In the genomic region with DNA sequence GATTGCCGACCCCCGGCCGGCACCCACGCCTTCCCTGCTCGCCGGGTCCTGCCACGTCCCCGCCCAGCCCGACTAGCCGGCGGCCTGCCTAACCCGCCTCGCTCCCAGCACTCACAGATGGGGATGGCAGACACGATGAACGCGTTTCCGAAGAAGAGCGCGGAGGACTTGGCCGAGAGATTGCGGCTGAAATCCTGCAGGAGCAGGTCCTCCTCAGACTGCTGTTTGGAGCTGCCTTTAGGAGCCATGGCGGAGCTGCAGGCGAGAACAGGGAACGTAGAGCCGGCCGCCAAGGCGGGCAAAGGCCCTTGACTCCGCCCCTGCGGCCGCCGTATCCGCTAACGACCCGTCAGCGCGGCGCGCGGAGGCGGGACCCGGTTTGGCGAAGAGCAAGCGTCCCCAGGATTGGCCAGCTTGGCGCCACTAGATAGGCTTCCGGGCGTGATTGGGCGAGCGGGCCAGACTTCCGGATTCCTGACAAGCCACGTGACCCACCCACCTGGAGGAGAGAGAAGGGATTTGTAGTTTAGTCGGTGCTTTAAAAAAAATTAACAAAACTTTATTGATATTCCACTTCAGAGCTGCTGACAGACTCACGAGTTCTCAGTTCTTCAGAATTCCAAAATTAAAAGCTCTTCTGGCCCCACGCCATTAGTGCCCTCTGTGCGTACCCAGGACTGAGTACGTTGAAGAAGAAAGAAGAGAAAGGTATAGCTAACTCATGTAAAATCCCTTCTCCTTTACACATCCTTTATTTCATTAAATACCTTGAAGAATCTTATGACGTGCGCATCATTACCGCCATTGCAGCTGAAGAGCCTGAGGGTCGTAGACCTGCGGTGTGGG, we compare ENCODE assay signal across 8 cellular contexts. TPM values are rescaled to one million over a fixed set of nuclear protein-coding genes. Genes with fewer than 3 reads are reported as not detected.
A peak's percentile ranks its signal among the peaks of the same experiment; 100 is the strongest.
DNase-seq lines count a peak whose midpoint lies in the region; ATAC-seq and TF ChIP-seq lines count a peak whose summit lies in the region.

A gene (minus strand): TSS at position 276 of the 846 bp plus-strand sequence. CDS start 28 bp downstream, at position 248.

- no peaks in the 10 kb centered on the region for H3K27me3 ChIP-seq in RWPE2 (ENCODE audit: insufficient read depth, poor library complexity, severe bottlenecking)
- H3K27me3 ChIP-seq in fibroblast of lung (ENCODE audit: control insufficient read depth, insufficient read depth, low read length): no peaks in the 10 kb centered on the region
- H3K27me3 ChIP-seq in naive thymus-derived CD4-positive, alpha-beta T cell (ENCODE audit: control insufficient read depth in 2 of 2, insufficient read depth in 2 of 2, low read length in 2 of 2): no peaks in the 10 kb centered on the region

- H3K27me3 Mint-ChIP-seq in activated T-helper 2 cell treated with anti-CD3 and anti-CD28 coated beads, Interferon-gamma antibody, Interleukin-2, Interleukin-4, amounts not matched to agents 10 μg/mL and 5 μg/mL and 100 μg/mL, durations not matched to agents 14 hours and 24 hours and 36 hours (ENCODE audit: low read depth): no peaks in the 10 kb centered on the region
- H3K27me3 Mint-ChIP-seq in naive thymus-derived CD4-positive, alpha-beta T cell: no peaks in the 10 kb centered on the region
- H3K27me3 Mint-ChIP-seq in stimulated activated naive B cell treated with anti-CD40 and anti-IgM and Interleukin-4, amounts not matched to agents 10 μg/mL and 1 μg/mL and 100 μg/mL, for 72 hours: no peaks in the 10 kb centered on the region

- H3K36me3 ChIP-seq in RWPE2 (ENCODE audit: low read depth): peaks cover 39% of the 10 kb centered on the region
- peaks cover 2% of the 10 kb centered on the region for H3K36me3 ChIP-seq in fibroblast of lung (ENCODE audit: control insufficient read depth, insufficient read depth, low read length)
- peaks cover 0 to 27% (median 5%) of the 10 kb centered on the region in 3 experiments for H3K36me3 ChIP-seq in naive thymus-derived CD4-positive, alpha-beta T cell (ENCODE audit: control insufficient read depth in 2 of 3, insufficient read depth in 3 of 3, low read length in 3 of 3)

- H3K9me3 ChIP-seq in RWPE2 (ENCODE audit: severe bottlenecking) (no peaks in the 10 kb centered on the region), fibroblast of lung (ENCODE audit: control insufficient read depth, insufficient read depth, low read depth, low read length) (no peaks in the 10 kb centered on the region)
- H3K9me3 ChIP-seq in naive thymus-derived CD4-positive, alpha-beta T cell (ENCODE audit: control insufficient read depth in 2 of 3, low read length in 3 of 3): no peaks in the 10 kb centered on the region

- TF ChIP-seq CTCF in RWPE2 (IDR thresholded peaks at IDR 0.05; ENCODE audit: poor library complexity, severe bottlenecking): no peak
- no peak for TF ChIP-seq CTCF in fibroblast of lung (conservative IDR thresholded peaks at IDR 0.05 in 1 of 2, IDR thresholded peaks at IDR 0.05 in 1 of 2; ENCODE audit: low read depth in 1 of 2, low read length in 2 of 2)

- H3K36me3 Mint-ChIP-seq in activated T-helper 2 cell treated with anti-CD3 and anti-CD28 coated beads, Interferon-gamma antibody, Interleukin-2, Interleukin-4, amounts not matched to agents 10 μg/mL and 5 μg/mL and 100 μg/mL, durations not matched to agents 14 hours and 24 hours and 36 hours (ENCODE audit: low read depth): peaks cover 41% of the 10 kb centered on the region
- peaks cover 12 to 25% (median 18%) of the 10 kb centered on the region in 5 donors for H3K36me3 Mint-ChIP-seq in naive thymus-derived CD4-positive, alpha-beta T cell
- H3K36me3 Mint-ChIP-seq in stimulated activated naive B cell treated with anti-CD40 and anti-IgM and Interleukin-4, amounts not matched to agents 10 μg/mL and 1 μg/mL and 100 μg/mL, for 72 hours: peaks cover 25 to 27% of the 10 kb centered on the region in 2 donors

- intact Hi-C loops in activated T-helper 2 cell treated with anti-CD3 and anti-CD28 coated beads, Interferon-gamma antibody, Interleukin-2, Interleukin-4, amounts not matched to agents 10 μg/mL and 5 μg/mL and 100 μg/mL, durations not matched to agents 14 hours and 24 hours and 36 hours (cut with micrococcal nuclease): loop anchor here (1.0 to 2.0 kb wide), 9 partner anchors 52 to 620 kb away; a partner anchor contains a TSS
- intact Hi-C loops in naive thymus-derived CD4-positive, alpha-beta T cell (cut with micrococcal nuclease): loop anchor here (1.0 to 10.0 kb wide), 19 partner anchors 30 to 701 kb away; a partner anchor contains a TSS

- peak within 1 kb of the TSS; percentile 95 for H3K4me2 ChIP-seq in fibroblast of lung (ENCODE audit: extremely low read depth, insufficient read depth, low read length)

- H3K4me3 ChIP-seq in RWPE2 (ENCODE audit: severe bottlenecking) (peak within 1 kb of the TSS; percentile 63), fibroblast of lung (replicated peaks in 1 of 4; ENCODE audit: control extremely low read depth in 1 of 4, insufficient read depth in 1 of 4, low read depth in 3 of 4, low read length in 4 of 4) (peak within 1 kb of the TSS; percentile 81 to 98 (median 84))
- H3K4me3 ChIP-seq in naive thymus-derived CD4-positive, alpha-beta T cell (ENCODE audit: low read length): peak within 1 kb of the TSS; percentile 95

- peaks cover 48% of the 10 kb centered on the region for H3K79me2 ChIP-seq in fibroblast of lung (ENCODE audit: control insufficient read depth, insufficient read depth, low read length)

- H3K9ac ChIP-seq in fibroblast of lung (ENCODE audit: insufficient read depth, low read length): peak within 1 kb of the TSS; percentile 92

- H3K4me3 Mint-ChIP-seq in activated T-helper 2 cell treated with anti-CD3 and anti-CD28 coated beads, Interferon-gamma antibody, Interleukin-2, Interleukin-4, amounts not matched to agents 10 μg/mL and 5 μg/mL and 100 μg/mL, durations not matched to agents 14 hours and 24 hours and 36 hours (ENCODE audit: low read depth): peak within 1 kb of the TSS; percentile 96
- peak within 1 kb of the TSS; percentile 88 to 98 (median 97) for H3K4me3 Mint-ChIP-seq in naive thymus-derived CD4-positive, alpha-beta T cell
- peak within 1 kb of the TSS; percentile 94 to 99 for H3K4me3 Mint-ChIP-seq in stimulated activated naive B cell treated with anti-CD40 and anti-IgM and Interleukin-4, amounts not matched to agents 10 μg/mL and 1 μg/mL and 100 μg/mL, for 72 hours

- CTCF ChIA-PET in naive thymus-derived CD4-positive, alpha-beta T cell (lab: Charles Lee): interaction anchor here (1.2 to 2.3 kb wide), 8 partner anchors 11 to 582 kb away, joined by 3 to 7 read pairs (median 4); no protein-coding TSS in a partner anchor

- peak within 1 kb of the TSS; percentile 92 for H3K27ac Mint-ChIP-seq in activated T-helper 2 cell treated with anti-CD3 and anti-CD28 coated beads, Interferon-gamma antibody, Interleukin-2, Interleukin-4, amounts not matched to agents 10 μg/mL and 5 μg/mL and 100 μg/mL, durations not matched to agents 14 hours and 24 hours and 36 hours
- H3K27ac Mint-ChIP-seq in naive thymus-derived CD4-positive, alpha-beta T cell: peak within 1 kb of the TSS; percentile 89 to 96 (median 92)
- peak within 1 kb of the TSS; percentile 95 for H3K27ac Mint-ChIP-seq in stimulated activated naive B cell treated with anti-CD40 and anti-IgM and Interleukin-4, amounts not matched to agents 10 μg/mL and 1 μg/mL and 100 μg/mL, for 72 hours

- peaks cover 47% of the 10 kb centered on the region for H3K4me1 Mint-ChIP-seq in activated T-helper 2 cell treated with anti-CD3 and anti-CD28 coated beads, Interferon-gamma antibody, Interleukin-2, Interleukin-4, amounts not matched to agents 10 μg/mL and 5 μg/mL and 100 μg/mL, durations not matched to agents 14 hours and 24 hours and 36 hours (ENCODE audit: low read depth)
- H3K4me1 Mint-ChIP-seq in naive thymus-derived CD4-positive, alpha-beta T cell: peaks cover 29 to 57% (median 50%) of the 10 kb centered on the region in 7 donors
- peaks cover 15 to 28% of the 10 kb centered on the region in 2 donors for H3K4me1 Mint-ChIP-seq in stimulated activated naive B cell treated with anti-CD40 and anti-IgM and Interleukin-4, amounts not matched to agents 10 μg/mL and 1 μg/mL and 100 μg/mL, for 72 hours

- POLR2A ChIA-PET in naive thymus-derived CD4-positive, alpha-beta T cell (lab: Charles Lee): interaction anchor here (0.6 to 3.2 kb wide), 29 partner anchors 9 to 620 kb away, joined by 3 to 46 read pairs (median 4); a partner anchor contains a TSS

- DNase-seq in EH (ENCODE audit: low read depth) (peak; percentile 99), H4 (ENCODE audit: low spot score) (peak; percentile 99), LoVo (ENCODE audit: low spot score) (peak; percentile 99), RWPE2 (ENCODE audit: low spot score) (peak; percentile 99), fibroblast of lung (ENCODE audit: low read depth in 2 of 2) (peak; percentile 100)
- DNase-seq in activated T-helper 2 cell treated with anti-CD3 and anti-CD28 coated beads, Interferon-gamma antibody, Interleukin-2, Interleukin-4, amounts not matched to agents 10 μg/mL and 5 μg/mL and 100 μg/mL, durations not matched to agents 14 hours and 24 hours and 36 hours (ENCODE audit: low spot score): peak; percentile 98
- DNase-seq in naive thymus-derived CD4-positive, alpha-beta T cell: peak; percentile 95 to 99 (median 98)
- DNase-seq in stimulated activated naive B cell treated with anti-CD40 and anti-IgM and Interleukin-4, amounts not matched to agents 10 μg/mL and 1 μg/mL and 100 μg/mL, for 72 hours: peak; percentile 99

- peak within 1 kb of the TSS; percentile 76 for H2AFZ ChIP-seq in fibroblast of lung (ENCODE audit: low read length)

- no peaks in the 10 kb centered on the region for H4K20me1 ChIP-seq in fibroblast of lung (ENCODE audit: control insufficient read depth, extremely low read depth, insufficient read depth, low read length)

- H3K27ac ChIP-seq in RWPE2 (ENCODE audit: poor library complexity, severe bottlenecking) (peak within 1 kb of the TSS; percentile 93), fibroblast of lung (ENCODE audit: insufficient read depth, low read length) (peak within 1 kb of the TSS; percentile 88)
- H3K27ac ChIP-seq in naive thymus-derived CD4-positive, alpha-beta T cell (ENCODE audit: low read depth, low read length): peak within 1 kb of the TSS; percentile 85

- H3K4me1 ChIP-seq in RWPE2 (ENCODE audit: insufficient read depth, poor library complexity, severe bottlenecking) (peaks cover 38% of the 10 kb centered on the region), fibroblast of lung (ENCODE audit: control insufficient read depth, extremely low read depth, insufficient read depth, low read length) (peaks cover 5% of the 10 kb centered on the region)
- peaks cover 16% of the 10 kb centered on the region in 2 donors for H3K4me1 ChIP-seq in naive thymus-derived CD4-positive, alpha-beta T cell (ENCODE audit: control insufficient read depth in 2 of 2, insufficient read depth in 2 of 2, low read length in 2 of 2)

- H3K9me3 Mint-ChIP-seq in activated T-helper 2 cell treated with anti-CD3 and anti-CD28 coated beads, Interferon-gamma antibody, Interleukin-2, Interleukin-4, amounts not matched to agents 10 μg/mL and 5 μg/mL and 100 μg/mL, durations not matched to agents 14 hours and 24 hours and 36 hours: peaks cover 5% of the 10 kb centered on the region
- H3K9me3 Mint-ChIP-seq in naive thymus-derived CD4-positive, alpha-beta T cell: peaks cover 0 to 5% (median 0%) of the 10 kb centered on the region in 11 donors
- H3K9me3 Mint-ChIP-seq in stimulated activated naive B cell treated with anti-CD40 and anti-IgM and Interleukin-4, amounts not matched to agents 10 μg/mL and 1 μg/mL and 100 μg/mL, for 72 hours: no peaks in the 10 kb centered on the region

- peak; percentile 96 for ATAC-seq in RWPE2 (ENCODE audit: low read depth)
- peak; percentile 100 for ATAC-seq in naive thymus-derived CD4-positive, alpha-beta T cell
- ATAC-seq in stimulated activated naive B cell treated with anti-CD40 and anti-IgM and Interleukin-4, amounts not matched to agents 10 μg/mL and 1 μg/mL and 100 μg/mL, for 72 hours (replicated peaks): peak; percentile 99

RNA-seq across cellular contexts. Expression of the gene that starts here (rescaled TPM):
- 185 and 215 TPM in 2 replicates for total RNA-seq in H4 (2014; rRNA removed; shearing (Covaris generic))
- total RNA-seq in activated T-helper 2 cell treated with anti-CD3 and anti-CD28 coated beads, Interferon-gamma antibody, Interleukin-2, Interleukin-4, amounts not matched to agents 10 μg/mL and 5 μg/mL and 100 μg/mL, durations not matched to agents 14 hours and 24 hours and 36 hours: 193 and 197 TPM in 2 replicates
- 125 and 159 TPM in 2 replicates for total RNA-seq in fibroblast of lung
- polyA plus RNA-seq in fibroblast of lung: 345 and 355 TPM in 2 replicates
- 284 and 304 TPM in 2 replicates for polyA plus RNA-seq in fibroblast of lung (2012)
- polyA minus RNA-seq in fibroblast of lung (ENCODE audit: low replicate concordance): 437 and 599 TPM in 2 replicates
- 100 to 1,000 TPM in 1 of 5 experiments, 10 to 100 TPM in 4; 56.0 to 158 (median 76.2) TPM for total RNA-seq in naive thymus-derived CD4-positive, alpha-beta T cell
- polyA plus RNA-seq in naive thymus-derived CD4-positive, alpha-beta T cell: 100 to 1,000 TPM in 1 of 2 donors, 10 to 100 TPM in 1; 85.2 to 100 TPM

Comparison
In these comparisons a context has a peak if more than half of its experiments do, and no peak if none do; other contexts are left out.
1. Peak in every context shown above with its lines: DNase-seq, ATAC-seq, H3K4me3 ChIP-seq and H3K27ac ChIP-seq.